ENCODE assay signal across 1 cellular context in genomic region chr7:91243591-91244368, GRCh38.
TF ChIP-seq lines count a peak whose summit lies in the region.

No MANE protein-coding gene starts in this region.

TF ChIP-seq in IMR-90, 13 proteins besides CTCF, POLR2A, EP300 and RAD21 (continued from another document):
- no peak for TF ChIP-seq ELK1 (IDR thresholded peaks at IDR 0.05; ENCODE audit: borderline replicate concordance, low read depth, low read length)
- no peak for TF ChIP-seq RFX5 (IDR thresholded peaks at IDR 0.05; ENCODE audit: low read depth, low read length)
